19 cellular contexts compared by ENCODE assay signal in genomic region chr1:164557270-164557669, GRCh38. TPM values are rescaled to one million over a fixed set of nuclear protein-coding genes. Genes with fewer than 3 reads are reported as not detected.
A peak's percentile ranks its signal among the peaks of the same experiment; 100 is the strongest.
DNase-seq lines count a peak whose midpoint lies in the region; ATAC-seq and TF ChIP-seq lines count a peak whose summit lies in the region.
"Had no signal": no experiment of that assay in that cellular context is flagged by ENCODE, and none has a peak within 500 bp of the region (broad histone marks: within the 10 kb centered on the region; RNA-seq: fewer than 3 reads in every experiment).

No MANE protein-coding gene starts in this region.

- H3K36me3 ChIP-seq in A673 (ENCODE audit: insufficient read depth, low read length, poor library complexity, severe bottlenecking) = no peaks in the 10 kb centered on the region
- no peaks in the 10 kb centered on the region for H3K36me3 ChIP-seq in mesenchymal stem cell (ENCODE audit: control insufficient read depth in 1 of 2, insufficient read depth in 2 of 2, low read depth in 1 of 2, low read length in 2 of 2)
- H3K36me3 ChIP-seq: colonic mucosa, neural progenitor cell, tibial artery had no signal

- H3K9me3 Mint-ChIP-seq in type B pancreatic cell = peaks cover 12% of the 10 kb centered on the region

- POLR2A ChIA-PET in A673 (lab: Charles Lee; ENCODE audit: low non-redundant PET) = no interaction called here

- intact Hi-C loops in A673 (cut with micrococcal nuclease; ENCODE audit: unreplicated experiment) = loop anchor here (5.0 kb wide), 1 partner anchor 230 kb away; no protein-coding TSS in a partner anchor

- no peak overlapping the region for H2BK12ac ChIP-seq in mesenchymal stem cell (ENCODE audit: low read length in 2 of 2)

- H2BK5ac ChIP-seq in mesenchymal stem cell (ENCODE audit: low read depth, low read length, poor library complexity, severe bottlenecking) = no peak overlapping the region

- DNase-seq in NCI-H748 (lab: John Stamatoyannopoulos, UW; ENCODE audit: unreplicated experiment) (peak; percentile 72), NCI-H748 treated with DMSO at 0.1 percent for 48 hours (lab: John Stamatoyannopoulos, UW) (no peak), NCI-H510A treated with DMSO at 0.1 percent for 48 hours (lab: John Stamatoyannopoulos, UW) (peak; percentile 81), fibroblast of the aortic adventitia (ENCODE audit: low read depth) (peak; percentile 50), type B pancreatic cell (ENCODE audit: extremely low spot score, unreplicated experiment) (no peak), A673 (ENCODE audit: low spot score) (no peak), mesenchymal stem cell (no peak)
- DNase-seq: activated CD8-positive, alpha-beta T cell treated with anti-CD3 and anti-CD28 coated beads, Interleukin-2, amount 10 ng/mL, durations not matched to agents 7 days and 5 days; activated T-cell treated with anti-CD3 and anti-CD28 coated beads, Interleukin-2, amount 50 U/mL, for 48 hours; CD4-positive, CD25-positive, alpha-beta regulatory T cell; colonic mucosa; foreskin melanocyte; KG1; NCI-H1092; NCI-H2171 treated with DMSO at 0.1 percent for 48 hours; tibial artery had no signal

- H3K27me3 ChIP-seq in A673 (replicated peaks; ENCODE audit: insufficient read depth, low read depth, low read length, poor library complexity) (no peaks in the 10 kb centered on the region), mesenchymal stem cell (ENCODE audit: control insufficient read depth in 1 of 2, insufficient read depth in 1 of 2, low read length in 2 of 2) (no peaks in the 10 kb centered on the region)
- H3K27me3 ChIP-seq: colonic mucosa, neural progenitor cell, tibial artery had no signal

- no peak for TF ChIP-seq CTCF in fibroblast of the aortic adventitia (IDR thresholded peaks at IDR 0.05; ENCODE audit: insufficient read depth, low read length)
- TF ChIP-seq CTCF in type B pancreatic cell (conservative IDR thresholded peaks at IDR 0.05) = no peak
- TF ChIP-seq CTCF in A673 (conservative IDR thresholded peaks at IDR 0.05; ENCODE audit: low read depth, low read length) = no peak

- no peak overlapping the region for H3K14ac ChIP-seq in mesenchymal stem cell (ENCODE audit: low read length in 2 of 2)

- H2BK15ac ChIP-seq in mesenchymal stem cell (ENCODE audit: low read depth, poor library complexity, severe bottlenecking) = no peak overlapping the region

- no peak overlapping the region for H2BK120ac ChIP-seq in mesenchymal stem cell (ENCODE audit: low read depth, low read length)

- H3K27ac ChIP-seq in A673 (ENCODE audit: low read depth, low read length, poor library complexity, severe bottlenecking) (no peak overlapping the region), mesenchymal stem cell (ENCODE audit: low read length, poor library complexity, severe bottlenecking) (no peak overlapping the region)
- H3K27ac ChIP-seq: colonic mucosa, neural progenitor cell had no signal

- H3K79me1 ChIP-seq in mesenchymal stem cell (replicated peaks; ENCODE audit: low read length, poor library complexity, severe bottlenecking) = no peaks in the 10 kb centered on the region

- no peak overlapping the region for H3K23ac ChIP-seq in mesenchymal stem cell (ENCODE audit: low read length in 2 of 2)

- H3K4me3 ChIP-seq in fibroblast of the aortic adventitia (ENCODE audit: low read depth, low read length) = no peak overlapping the region
- no peak overlapping the region for H3K4me3 ChIP-seq in A673 (ENCODE audit: low read depth, low read length, poor library complexity, severe bottlenecking)
- H3K4me3 ChIP-seq in mesenchymal stem cell (ENCODE audit: insufficient read depth in 1 of 2, low read depth in 1 of 2, low read length in 2 of 2) = no peak overlapping the region
- H3K4me3 ChIP-seq: colonic mucosa, neural progenitor cell had no signal

- no peak overlapping the region for H4K8ac ChIP-seq in mesenchymal stem cell (ENCODE audit: low read length)

- H3K9me3 ChIP-seq in A673 (ENCODE audit: low read depth, low read length, poor library complexity, severe bottlenecking) (no peaks in the 10 kb centered on the region), mesenchymal stem cell (ENCODE audit: control insufficient read depth, low read length) (peaks cover 4% of the 10 kb centered on the region)
- H3K9me3 ChIP-seq: colonic mucosa, tibial artery had no signal

- no peaks in the 10 kb centered on the region for H3K27me3 Mint-ChIP-seq in type B pancreatic cell

- H2AFZ ChIP-seq in mesenchymal stem cell (ENCODE audit: low read depth, low read length) = no peak overlapping the region

- WGBS in mesenchymal stem cell = 98% methylated on average over 4 of the region's 4 CpGs

- peak overlapping the region; percentile 62 for H3K27ac Mint-ChIP-seq in type B pancreatic cell
- H3K27ac Mint-ChIP-seq: activated CD8-positive, alpha-beta T cell treated with anti-CD3 and anti-CD28 coated beads, Interleukin-2, amount 10 ng/mL, durations not matched to agents 7 days and 5 days; activated naive CD4-positive, alpha-beta T cell treated with anti-CD3 and anti-CD28 coated beads, Interleukin-2, amount 50 U/mL, for 24 hours; neural progenitor cell had no signal

- H3K18ac ChIP-seq in mesenchymal stem cell (ENCODE audit: low read depth in 1 of 2, low read length in 2 of 2) = no peak overlapping the region

- peaks cover 15% of the 10 kb centered on the region for H3K4me1 Mint-ChIP-seq in type B pancreatic cell (ENCODE audit: unreplicated experiment)

- no peak overlapping the region for H4K91ac ChIP-seq in mesenchymal stem cell (ENCODE audit: low read length)

- no peak overlapping the region for H3K4me2 ChIP-seq in mesenchymal stem cell (ENCODE audit: low read length, poor library complexity, severe bottlenecking)

- peaks cover 6% of the 10 kb centered on the region for H3K36me3 Mint-ChIP-seq in type B pancreatic cell
- H3K36me3 Mint-ChIP-seq: activated naive CD4-positive, alpha-beta T cell treated with anti-CD3 and anti-CD28 coated beads, Interleukin-2, amount 50 U/mL, for 24 hours; CD4-positive, CD25-positive, alpha-beta regulatory T cell; neural progenitor cell had no signal

- ATAC-seq in GM18511 (IDR thresholded peaks at IDR 0.05; ENCODE audit: unreplicated experiment) = no peak
- ATAC-seq: activated CD8-positive, alpha-beta T cell treated with anti-CD3 and anti-CD28 coated beads, Interleukin-2, amount 10 ng/mL, durations not matched to agents 7 days and 5 days had no signal

- H3K4ac ChIP-seq in mesenchymal stem cell (ENCODE audit: low read depth in 1 of 2, low read length in 2 of 2) = no peak overlapping the region

- H3K4me3 Mint-ChIP-seq in type B pancreatic cell = peak overlapping the region; percentile 78
- H3K4me3 Mint-ChIP-seq: activated CD8-positive, alpha-beta T cell treated with anti-CD3 and anti-CD28 coated beads, Interleukin-2, amount 10 ng/mL, durations not matched to agents 7 days and 5 days; activated naive CD4-positive, alpha-beta T cell treated with anti-CD3 and anti-CD28 coated beads, Interleukin-2, amount 50 U/mL, for 24 hours; CD4-positive, CD25-positive, alpha-beta regulatory T cell; neural progenitor cell had no signal

- H3K4me1 ChIP-seq in A673 (ENCODE audit: insufficient read depth, low read length, poor library complexity, severe bottlenecking) (peaks cover 16% of the 10 kb centered on the region), mesenchymal stem cell (ENCODE audit: control insufficient read depth, insufficient read depth, low read depth, low read length) (no peaks in the 10 kb centered on the region)
- H3K4me1 ChIP-seq: colonic mucosa had no signal

- no TSS peak for BruUV-seq in A673 (replicated peaks; lab: Mats Ljungman, UMichigan)

- H3K9ac ChIP-seq in mesenchymal stem cell (ENCODE audit: low read length) = no peak overlapping the region
- H3K9ac ChIP-seq: neural progenitor cell had no signal

- CTCF ChIA-PET in A673 (lab: Charles Lee) = no interaction called here

- no peak overlapping the region for H2AK5ac ChIP-seq in mesenchymal stem cell (ENCODE audit: low read length, severe bottlenecking)

RNA-seq across cellular contexts. Expression of gene PBX1, which starts 1.7 kb away (rescaled TPM):
- total RNA-seq in fibroblast of the aortic adventitia (ENCODE audit: low replicate concordance) (66.1 and 95.6 TPM in 2 replicates), type B pancreatic cell (ENCODE audit: low replicate concordance) (257 and 324 TPM in 2 replicates), A673 (2021) (51.5 and 63.0 TPM in 2 replicates)
- polyA plus RNA-seq in mesenchymal stem cell (2013, experiment 1 of 2) = 32.7 TPM
- polyA plus RNA-seq in mesenchymal stem cell (2013, experiment 2 of 2) = 33.2 TPM
- total RNA-seq: activated CD8-positive, alpha-beta T cell treated with anti-CD3 and anti-CD28 coated beads, Interleukin-2, amount 10 ng/mL, durations not matched to agents 7 days and 5 days had no signal

Comparison
In these comparisons a context has a peak if more than half of its experiments do, and no peak if none do; other contexts are left out.
1. DNase-seq: peak in NCI-H748 (single experiment), NCI-H510A treated with DMSO at 0.1 percent for 48 hours (single experiment) and fibroblast of the aortic adventitia (single experiment); none in NCI-H748 treated with DMSO at 0.1 percent for 48 hours (single experiment), type B pancreatic cell (single experiment), A673 (single experiment) and mesenchymal stem cell (single experiment).